Comparison of ENCODE assay signal across 42 cellular contexts in the genomic region with DNA sequence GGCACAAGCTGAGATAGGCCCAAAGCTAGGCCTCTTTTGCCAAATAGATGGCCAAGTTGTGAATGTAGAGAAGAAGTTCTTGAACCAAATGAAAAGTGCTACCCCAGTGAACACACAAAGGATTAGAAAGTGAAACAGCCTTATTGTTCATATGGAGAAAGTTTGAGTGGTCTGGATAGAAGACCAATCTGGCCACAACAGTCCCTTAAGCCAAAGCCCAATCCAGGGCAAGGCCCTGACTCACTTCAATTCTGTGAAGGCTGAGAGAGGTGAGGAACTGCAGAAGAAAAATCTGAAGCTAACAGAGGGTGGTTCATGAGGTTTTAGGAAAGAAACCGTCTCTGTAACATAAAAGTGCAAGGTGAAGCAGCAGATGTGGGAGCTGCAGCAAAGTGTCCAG. TPM values are rescaled to one million over a fixed set of nuclear protein-coding genes. Genes with fewer than 3 reads are reported as not detected.
"Had no signal": no experiment of that assay in that cellular context is flagged by ENCODE, and none has a peak within 500 bp of the region (broad histone marks: within the 10 kb centered on the region; RNA-seq: fewer than 3 reads in every experiment).

No MANE protein-coding gene starts in this region.

- H3K4me2 ChIP-seq: KMS-11, PC-9 had no signal

- H3K27ac Mint-ChIP-seq: activated B cell treated with CpG ODN at 0.5 μM for 24 hours; activated CD8-positive, alpha-beta T cell treated with anti-CD3 and anti-CD28 coated beads for 36 hours; activated naive CD4-positive, alpha-beta T cell treated with anti-CD3 and anti-CD28 coated beads for 36 hours; activated naive CD8-positive, alpha-beta T cell treated with anti-CD3 and anti-CD28 coated beads for 36 hours; T-cell; T-helper 17 cell had no signal

- H3K27me3 ChIP-seq: brain microvascular endothelial cell had no signal

- H3K4me3 ChIP-seq: PC-9 had no signal

- DNase-seq: activated B cell treated with CpG ODN at 0.5 μM for 24 hours; activated CD4-positive, alpha-beta T cell treated with anti-CD3 and anti-CD28 coated beads for 4 hours; activated CD4-positive, alpha-beta T cell treated with anti-CD3 and anti-CD28 coated beads, Interleukin-2, amount 50 U/mL, for 1 hour; activated CD4-positive, CD25-positive, alpha-beta regulatory T cell treated with anti-CD3 and anti-CD28 coated beads, Interleukin-2, amount 50 U/mL, for 72 hours; activated CD8-positive, alpha-beta T cell treated with anti-CD3 and anti-CD28 coated beads for 36 hours; activated gamma-delta T cell treated with Interleukin-2 at 50 U/mL for 16 hours; activated naive CD4-positive, alpha-beta T cell treated with anti-CD3 and anti-CD28 coated beads for 36 hours; activated naive CD8-positive, alpha-beta T cell treated with anti-CD3 and anti-CD28 coated beads for 36 hours; activated T-cell treated with anti-CD3 and anti-CD28 coated beads for 4 hours; activated T-cell treated with anti-CD3 and anti-CD28 coated beads, Interleukin-2, amount 50 U/mL, for 48 hours; amniotic stem cell; aorta; brain microvascular endothelial cell; central memory CD4-positive, alpha-beta T cell; MM.1S; NCI-H1092 treated with DMSO at 0.1 percent for 48 hours; NCI-H1417; NCI-H146; NCI-H187; NCI-H2029 treated with DMSO at 0.1 percent for 48 hours; NCI-H2107; NCI-H2171; NCI-H510A; NCI-H526; NCI-H748 treated with DMSO at 0.1 percent for 48 hours; NK-92 treated with Interleukin-12 subunit alpha and Interleukin-12 subunit beta, amount 100 ng/mL, for 24 hours; PC-9; SIG-M5; T-cell; T-helper 17 cell; T-helper 9 cell had no signal

- H3K36me3 ChIP-seq: brain microvascular endothelial cell had no signal

- ATAC-seq: activated CD8-positive, alpha-beta T cell treated with anti-CD3 and anti-CD28 coated beads for 36 hours; Right ventricle myocardium inferior; SK-N-SH treated with all-trans-retinoic acid at 6 μM for 48 hours; T-cell; T-helper 17 cell had no signal

- FAIRE-seq: RCC 7860 had no signal

- H3K9ac ChIP-seq: KMS-11 had no signal

- H3K9me3 Mint-ChIP-seq: activated B cell treated with CpG ODN at 0.5 μM for 24 hours; activated CD8-positive, alpha-beta T cell treated with anti-CD3 and anti-CD28 coated beads for 36 hours; activated naive CD8-positive, alpha-beta T cell treated with anti-CD3 and anti-CD28 coated beads for 36 hours; T-cell had no signal

- H3K36me3 Mint-ChIP-seq: activated naive CD8-positive, alpha-beta T cell treated with anti-CD3 and anti-CD28 coated beads for 36 hours; T-cell had no signal

- H3K27ac ChIP-seq: brain microvascular endothelial cell, KMS-11, PC-9, RWPE1, VCaP had no signal

RNA-seq across cellular contexts. Expression of gene ATP6V0A4, which starts 18.7 kb away (rescaled TPM):
- total RNA-seq: activated B cell treated with CpG ODN at 0.5 μM for 24 hours; activated CD8-positive, alpha-beta memory T cell treated with anti-CD3 and anti-CD28 coated beads for 36 hours; activated CD8-positive, alpha-beta T cell treated with anti-CD3 and anti-CD28 coated beads for 36 hours; activated naive CD4-positive, alpha-beta T cell treated with anti-CD3 and anti-CD28 coated beads for 36 hours; activated naive CD8-positive, alpha-beta T cell treated with anti-CD3 and anti-CD28 coated beads for 36 hours; aorta; OCI-LY7; Right ventricle myocardium inferior; T-cell; T-helper 17 cell had no signal
- polyA plus RNA-seq: aorta had no signal

RNA-seq across cellular contexts. Expression of gene TMEM213, which starts 18.9 kb away (rescaled TPM):
- total RNA-seq: activated B cell treated with CpG ODN at 0.5 μM for 24 hours; activated CD8-positive, alpha-beta memory T cell treated with anti-CD3 and anti-CD28 coated beads for 36 hours; activated CD8-positive, alpha-beta T cell treated with anti-CD3 and anti-CD28 coated beads for 36 hours; activated naive CD4-positive, alpha-beta T cell treated with anti-CD3 and anti-CD28 coated beads for 36 hours; activated naive CD8-positive, alpha-beta T cell treated with anti-CD3 and anti-CD28 coated beads for 36 hours; aorta; cerebellum; LHCN-M2; OCI-LY7; PC-9; Right ventricle myocardium inferior; SK-MEL-5; T-cell; T-helper 17 cell had no signal
- polyA plus RNA-seq: aorta had no signal
